1 cellular context compared by ENCODE assay signal in genomic region chr9:122912964-122913673, GRCh38.
TF ChIP-seq lines count a peak whose summit lies in the region.

Gene ZBTB6 (minus strand): TSS chr9:122913323. CDS start chr9:122912072, 1,251 bp downstream.

TF ChIP-seq in HepG2, 621 proteins besides CTCF, POLR2A, EP300 and RAD21 (continued from another document and continues in another):
- TF ChIP-seq PRDM4 (CRISPR knock-in tag; IDR thresholded peaks at IDR 0.05; ENCODE audit: borderline replicate concordance) (no peak), ZNF605 (CRISPR knock-in tag; IDR thresholded peaks at IDR 0.05) (no peak; the same call in 1 of the 2 replicates), NBN (conservative IDR thresholded peaks at IDR 0.05) (no peak), NR0B2 (CRISPR knock-in tag; IDR thresholded peaks at IDR 0.05) (no peak), ZMAT3 (CRISPR knock-in tag; conservative IDR thresholded peaks at IDR 0.05) (no peak), ZUFSP (CRISPR knock-in tag; IDR thresholded peaks at IDR 0.05; ENCODE audit: borderline replicate concordance) (no peak), SMARCE1 (IDR thresholded peaks at IDR 0.05; ENCODE audit: borderline replicate concordance) (no peak), HMGA1 (CRISPR knock-in tag; conservative IDR thresholded peaks at IDR 0.05) (no peak), ZBTB42 (CRISPR knock-in tag; IDR thresholded peaks at IDR 0.05) (no peak), ZBTB26 (CRISPR knock-in tag; IDR thresholded peaks at IDR 0.05; ENCODE audit: borderline replicate concordance) (peak; percentile 58; the same call in 1 of the 2 replicates), RORA (CRISPR knock-in tag; IDR thresholded peaks at IDR 0.05) (no peak; the same call in 1 of the 2 replicates), JUN (CRISPR knock-in tag; IDR thresholded peaks at IDR 0.05) (no peak), ZNF10 (CRISPR knock-in tag; IDR thresholded peaks at IDR 0.05; ENCODE audit: borderline replicate concordance, low read depth) (no peak), ZNF431 (CRISPR knock-in tag; IDR thresholded peaks at IDR 0.05; ENCODE audit: borderline replicate concordance, low read depth) (no peak), ZNF543 (CRISPR knock-in tag; IDR thresholded peaks at IDR 0.05) (no peak), ZNF280D (CRISPR knock-in tag; IDR thresholded peaks at IDR 0.05) (no peak), TRIM22 (IDR thresholded peaks at IDR 0.05) (no peak), SKIL (CRISPR knock-in tag; IDR thresholded peaks at IDR 0.05; ENCODE audit: borderline replicate concordance) (no peak), KDM6A (CRISPR knock-in tag; IDR thresholded peaks at IDR 0.05; ENCODE audit: low read depth) (no peak), MBNL3 (CRISPR knock-in tag; conservative IDR thresholded peaks at IDR 0.05) (no peak), ZNF501 (CRISPR knock-in tag; IDR thresholded peaks at IDR 0.05) (peak; percentile 89), THAP9 (CRISPR knock-in tag; IDR thresholded peaks at IDR 0.05; ENCODE audit: borderline replicate concordance) (peak; percentile 85; the same call in 1 of the 2 replicates), MZF1 (CRISPR knock-in tag; IDR thresholded peaks at IDR 0.05; ENCODE audit: borderline replicate concordance) (no peak), NR3C1 (CRISPR knock-in tag; IDR thresholded peaks at IDR 0.05) (no peak), ZNF614 (CRISPR knock-in tag; IDR thresholded peaks at IDR 0.05; ENCODE audit: borderline replicate concordance) (no peak), THYN1 (CRISPR knock-in tag; IDR thresholded peaks at IDR 0.05; ENCODE audit: borderline replicate concordance, low read depth) (no peak), ZXDC (CRISPR knock-in tag; IDR thresholded peaks at IDR 0.05) (peak; percentile 82; the same call in 1 of the 2 replicates), KLF16 (CRISPR knock-in tag; IDR thresholded peaks at IDR 0.05) (peak in 1 of 2 experiments; percentile 58; a peak in 1 of 4 replicates), MEIS1 (CRISPR knock-in tag; IDR thresholded peaks at IDR 0.05; ENCODE audit: borderline replicate concordance) (no peak), ZBTB44 (CRISPR knock-in tag; IDR thresholded peaks at IDR 0.05) (no peak), ZNF562 (CRISPR knock-in tag; IDR thresholded peaks at IDR 0.05; ENCODE audit: borderline replicate concordance) (no peak), ZMAT5 (CRISPR knock-in tag; IDR thresholded peaks at IDR 0.05; ENCODE audit: borderline replicate concordance, low read depth) (no peak), ZNF263 (CRISPR knock-in tag; IDR thresholded peaks at IDR 0.05) (peak; percentile 55; the same call in 1 of the 2 replicates), KMT2B (CRISPR knock-in tag; IDR thresholded peaks at IDR 0.05) (peak; percentile 94), NFRKB (IDR thresholded peaks at IDR 0.05) (no peak), LBX2 (CRISPR knock-in tag; IDR thresholded peaks at IDR 0.05; ENCODE audit: borderline replicate concordance) (peak; percentile 61; the same call in 1 of the 2 replicates)
